ENCODE assay signal across 8 cellular contexts in genomic region chr2:27118525-27119329, GRCh38. TPM values are rescaled to one million over a fixed set of nuclear protein-coding genes. Genes with fewer than 3 reads are reported as not detected.
DNase-seq lines count a peak whose midpoint lies in the region; ATAC-seq and TF ChIP-seq lines count a peak whose summit lies in the region.

Gene CGREF1 (minus strand): TSS chr2:27119128. CDS start chr2:27104366, 14,762 bp downstream.

- no peak within 1 kb of the TSS for H3K27ac ChIP-seq in heart right ventricle
- no peak within 1 kb of the TSS for H3K27ac ChIP-seq in WERI-Rb-1
- no peak within 1 kb of the TSS for H3K27ac ChIP-seq in parathyroid adenoma

- intact Hi-C loops in heart right ventricle (cut with DNase I): no loop called here
- intact Hi-C loops in left ventricle myocardium superior (cut with micrococcal nuclease): no loop called here

- peak within 1 kb of the TSS in 9 of 10 donors; percentile 26 to 45 (median 35) for H3K4me3 ChIP-seq in heart right ventricle
- H3K4me3 ChIP-seq in WERI-Rb-1 (ENCODE audit: low read depth, low read length): peak within 1 kb of the TSS; percentile 75
- H3K4me3 ChIP-seq in fibroblast of pulmonary artery (replicated peaks; ENCODE audit: low read depth, low read length): peak within 1 kb of the TSS; percentile 35
- H3K4me3 ChIP-seq in parathyroid adenoma (ENCODE audit: low read depth, low read length): no peak within 1 kb of the TSS

- H3K4me2 ChIP-seq in parathyroid adenoma (ENCODE audit: low read length): peak within 1 kb of the TSS; percentile 32

- ATAC-seq in heart right ventricle (peak in 2 of 8 donors; percentile 11 to 25), left ventricle myocardium superior (no peak)

- H2AFZ ChIP-seq in parathyroid adenoma: peak within 1 kb of the TSS; percentile 46

- H3K4me1 ChIP-seq in heart right ventricle (peaks cover 4 to 24% (median 11%) of the 10 kb centered on the region in 9 donors), parathyroid adenoma (no peaks in the 10 kb centered on the region)

- H3K9me3 ChIP-seq in heart right ventricle (no peaks in the 10 kb centered on the region), WERI-Rb-1 (ENCODE audit: severe bottlenecking) (no peaks in the 10 kb centered on the region), parathyroid adenoma (ENCODE audit: control insufficient read depth, low read length) (no peaks in the 10 kb centered on the region)

- DNase-seq in heart right ventricle (no peak), left ventricle myocardium superior (no peak), WERI-Rb-1 (peak; percentile 56), fibroblast of pulmonary artery (ENCODE audit: low read depth) (no peak), NCI-H2107 (lab: John Stamatoyannopoulos, UW) (no peak), GM19240 (ENCODE audit: insufficient read length, low spot score) (no peak)
- no peak for DNase-seq in stimulated activated naive CD4-positive, alpha-beta T cell (lab: John Stamatoyannopoulos, UW)

- H3K27me3 ChIP-seq in heart right ventricle: peaks cover 3 to 37% (median 28%) of the 10 kb centered on the region in 7 donors
- H3K27me3 ChIP-seq in WERI-Rb-1 (ENCODE audit: insufficient read depth, low read depth, severe bottlenecking): no peaks in the 10 kb centered on the region
- peaks cover 3% of the 10 kb centered on the region for H3K27me3 ChIP-seq in parathyroid adenoma (ENCODE audit: control insufficient read depth, insufficient read depth, low read length)

- WGBS in heart right ventricle, 2 donors: 3 to 5% methylated on average over 74 to 84 of the region's 84 CpGs

- H3K9ac ChIP-seq in parathyroid adenoma: no peak within 1 kb of the TSS

- H3K36me3 ChIP-seq in heart right ventricle (no peaks in the 10 kb centered on the region), WERI-Rb-1 (no peaks in the 10 kb centered on the region), parathyroid adenoma (ENCODE audit: control insufficient read depth, insufficient read depth, low read length) (no peaks in the 10 kb centered on the region)

- no peak for TF ChIP-seq CTCF in heart right ventricle (IDR thresholded peaks at IDR 0.05)
- no peak for TF ChIP-seq CTCF in WERI-Rb-1 (IDR thresholded peaks at IDR 0.05; ENCODE audit: low read depth, low read length)
- TF ChIP-seq CTCF in fibroblast of pulmonary artery (IDR thresholded peaks at IDR 0.05; ENCODE audit: low read length, missing control alignments): no peak
- no peak for TF ChIP-seq CTCF in parathyroid adenoma (IDR thresholded peaks at IDR 0.05)

- no peaks in the 10 kb centered on the region for H3K79me2 ChIP-seq in parathyroid adenoma

RNA-seq across cellular contexts. Expression of gene CGREF1, which starts in this region (rescaled TPM):
- total RNA-seq in heart right ventricle: 1 to 10 TPM in 3 of 10 donors, under 1 TPM in 7; 0.21 to 1.2 (median 0.68) TPM
- under 1 TPM; 0.57 to 0.73 TPM for polyA plus RNA-seq in heart right ventricle
- 0.87 TPM for total RNA-seq in left ventricle myocardium superior
